Comparison of ENCODE assay signal across 15 cellular contexts in genomic region chr5:100802188-100802587, GRCh38.
"Had no signal": no experiment of that assay in that cellular context is flagged by ENCODE, and none has a peak within 500 bp of the region (broad histone marks: within the 10 kb centered on the region; RNA-seq: fewer than 3 reads in every experiment).

No MANE protein-coding gene starts in this region.

- H3K4me1 Mint-ChIP-seq: neural crest cell had no signal

- H3K27me3 Mint-ChIP-seq: naive thymus-derived CD4-positive, alpha-beta T cell had no signal

- H3K27ac Mint-ChIP-seq: naive thymus-derived CD4-positive, alpha-beta T cell had no signal

- DNase-seq: cortex of kidney; dorsolateral prefrontal cortex; effector CD8-positive, alpha-beta T cell; foreskin melanocyte; heart right ventricle; hypothalamus; kidney glomerular epithelial cell; naive thymus-derived CD4-positive, alpha-beta T cell; posterior cingulate gyrus; spleen; stimulated activated CD4-positive, alpha-beta T cell treated with anti-CD3 and anti-CD28 coated beads, Interleukin-2, amount 100 ng/mL, for 24 hours; stimulated activated naive CD8-positive, alpha-beta T cell treated with anti-CD3 and anti-CD28 coated beads, Interleukin-15, Interleukin-2, amounts not matched to agents 100 U/mL and 50 U/mL, for 24 hours; testis; upper lobe of right lung had no signal

- H3K4me3 Mint-ChIP-seq: naive thymus-derived CD4-positive, alpha-beta T cell; neural crest cell had no signal
